Comparison of ENCODE assay signal across 18 cellular contexts in the genomic region with DNA sequence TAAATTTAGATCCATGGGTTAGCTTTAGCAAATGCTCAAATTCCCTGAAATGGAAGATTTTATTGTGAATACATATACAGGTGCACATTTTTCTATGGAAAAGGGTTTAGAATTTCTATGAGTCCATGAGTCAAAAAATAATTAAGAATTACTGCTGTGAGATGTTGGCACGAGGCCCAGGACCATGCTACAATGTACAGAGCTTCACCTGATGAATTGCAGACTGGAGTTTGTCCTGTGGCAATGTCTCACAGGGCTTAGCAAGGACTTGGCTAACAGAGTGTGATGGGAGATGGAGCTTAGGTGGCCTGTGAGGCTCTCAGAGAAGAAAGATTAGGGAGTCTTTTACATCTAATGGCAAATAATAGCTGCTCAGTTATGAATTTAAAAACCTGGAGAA.
"Had no signal": no experiment of that assay in that cellular context is flagged by ENCODE, and none has a peak within 500 bp of the region (broad histone marks: within the 10 kb centered on the region; RNA-seq: fewer than 3 reads in every experiment).

No MANE protein-coding gene starts in this region.

- H3K27me3 ChIP-seq: adrenal gland, dorsolateral prefrontal cortex, upper lobe of right lung had no signal

- H3K36me3 ChIP-seq: adrenal gland, thoracic aorta, upper lobe of right lung had no signal

- ATAC-seq: activated CD8-positive, alpha-beta T cell treated with anti-CD3 and anti-CD28 coated beads for 36 hours; activated naive CD4-positive, alpha-beta T cell treated with anti-CD3 and anti-CD28 coated beads, Interleukin-2, amount 50 U/mL, for 72 hours; left lobe of liver; stimulated activated naive B cell treated with anti-CD40 and anti-IgM and Interleukin-4, amounts not matched to agents 10 μg/mL and 1 μg/mL and 100 μg/mL, for 72 hours; upper lobe of right lung had no signal

- DNase-seq: activated CD4-positive, alpha-beta T cell treated with anti-CD3 and anti-CD28 coated beads, Interleukin-2, amount 10 ng/mL, durations not matched to agents 24 days and 14 days; activated CD8-positive, alpha-beta T cell treated with anti-CD3 and anti-CD28 coated beads for 36 hours; activated T-cell treated with anti-CD3 and anti-CD28 coated beads, Interleukin-2, amount 50 U/mL, for 24 hours; adrenal gland; foreskin melanocyte; kidney; midbrain; nephron progenitor cell; occipital lobe; posterior cingulate gyrus; retina; stimulated activated naive B cell treated with anti-CD40 and anti-IgM and Interleukin-4, amounts not matched to agents 10 μg/mL and 1 μg/mL and 100 μg/mL, for 72 hours; upper lobe of right lung had no signal

- H3K27me3 Mint-ChIP-seq: activated CD4-positive, alpha-beta T cell treated with anti-CD3 and anti-CD28 coated beads, Interleukin-2, amount 10 ng/mL, durations not matched to agents 24 days and 14 days; activated CD8-positive, alpha-beta T cell treated with anti-CD3 and anti-CD28 coated beads for 36 hours; activated T-cell treated with anti-CD3 and anti-CD28 coated beads, Interleukin-2, amount 50 U/mL, for 24 hours had no signal

- H3K27ac Mint-ChIP-seq: activated CD4-positive, alpha-beta T cell treated with anti-CD3 and anti-CD28 coated beads, Interleukin-2, amount 10 ng/mL, durations not matched to agents 24 days and 14 days; activated CD8-positive, alpha-beta T cell treated with anti-CD3 and anti-CD28 coated beads for 36 hours; activated naive CD4-positive, alpha-beta T cell treated with anti-CD3 and anti-CD28 coated beads, Interleukin-2, amount 50 U/mL, for 72 hours; activated T-cell treated with anti-CD3 and anti-CD28 coated beads, Interleukin-2, amount 50 U/mL, for 24 hours; nephron progenitor cell; stimulated activated naive B cell treated with anti-CD40 and anti-IgM and Interleukin-4, amounts not matched to agents 10 μg/mL and 1 μg/mL and 100 μg/mL, for 72 hours had no signal

- H3K9me3 ChIP-seq: adrenal gland, thoracic aorta, upper lobe of right lung had no signal

- H3K27ac ChIP-seq: adrenal gland, dorsolateral prefrontal cortex, thoracic aorta, upper lobe of right lung had no signal

- H3K4me1 ChIP-seq: adrenal gland, upper lobe of right lung had no signal

- H3K4me3 Mint-ChIP-seq: activated CD4-positive, alpha-beta T cell treated with anti-CD3 and anti-CD28 coated beads, Interleukin-2, amount 10 ng/mL, durations not matched to agents 24 days and 14 days; activated CD8-positive, alpha-beta T cell treated with anti-CD3 and anti-CD28 coated beads for 36 hours; activated T-cell treated with anti-CD3 and anti-CD28 coated beads, Interleukin-2, amount 50 U/mL, for 24 hours; nephron progenitor cell; stimulated activated naive B cell treated with anti-CD40 and anti-IgM and Interleukin-4, amounts not matched to agents 10 μg/mL and 1 μg/mL and 100 μg/mL, for 72 hours had no signal

- H3K4me3 ChIP-seq: adrenal gland, dorsolateral prefrontal cortex, lung, thoracic aorta, upper lobe of right lung had no signal
